1 cellular context compared by ENCODE assay signal in the genomic region with DNA sequence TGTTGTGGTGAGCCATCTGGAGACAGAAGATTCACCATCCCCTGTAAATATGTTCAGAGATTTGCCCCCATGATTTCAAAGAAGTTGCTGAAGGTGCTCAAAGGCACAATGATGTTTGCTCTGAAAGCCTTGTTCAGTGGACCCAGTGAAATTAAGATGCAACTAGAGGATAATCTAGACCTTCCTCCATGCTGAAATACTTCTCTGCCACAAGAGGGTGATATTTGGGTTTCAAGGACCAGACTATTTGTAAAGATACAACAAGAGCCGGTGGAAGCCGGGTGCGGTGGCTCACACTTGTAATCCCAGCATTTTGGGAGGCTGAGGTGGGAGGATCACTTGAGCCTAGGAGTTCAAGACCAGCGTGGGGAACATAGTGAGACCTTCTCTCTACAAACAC.
TF ChIP-seq lines count a peak whose summit lies in the region.

No MANE protein-coding gene starts in this region.

TF ChIP-seq in K562, 482 proteins besides CTCF, POLR2A, EP300 and RAD21:
- 0 out of 4 replicates have a peak, but pooled peaks of 1 of the 2 experiments have one; percentile 31 for TF ChIP-seq RCOR1 (IDR thresholded peaks at IDR 0.05; ENCODE audit: borderline replicate concordance in 1 of 2, low read depth in 2 of 2, low read length in 2 of 2)
- TF ChIP-seq, protein P1, sequence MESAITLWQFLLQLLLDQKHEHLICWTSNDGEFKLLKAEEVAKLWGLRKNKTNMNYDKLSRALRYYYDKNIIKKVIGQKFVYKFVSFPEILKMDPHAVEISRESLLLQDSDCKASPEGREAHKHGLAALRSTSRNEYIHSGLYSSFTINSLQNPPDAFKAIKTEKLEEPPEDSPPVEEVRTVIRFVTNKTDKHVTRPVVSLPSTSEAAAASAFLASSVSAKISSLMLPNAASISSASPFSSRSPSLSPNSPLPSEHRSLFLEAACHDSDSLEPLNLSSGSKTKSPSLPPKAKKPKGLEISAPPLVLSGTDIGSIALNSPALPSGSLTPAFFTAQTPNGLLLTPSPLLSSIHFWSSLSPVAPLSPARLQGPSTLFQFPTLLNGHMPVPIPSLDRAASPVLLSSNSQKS (CRISPR knock-in tag; IDR thresholded peaks at IDR 0.05) = no peak
